Comparison of ENCODE assay signal across 16 cellular contexts in genomic region chr1:169390303-169390702, GRCh38. TPM values are rescaled to one million over a fixed set of nuclear protein-coding genes. Genes with fewer than 3 reads are reported as not detected.
DNase-seq lines count a peak whose midpoint lies in the region; ATAC-seq and TF ChIP-seq lines count a peak whose summit lies in the region.
"Had no signal": no experiment of that assay in that cellular context is flagged by ENCODE, and none has a peak within 500 bp of the region (broad histone marks: within the 10 kb centered on the region; RNA-seq: fewer than 3 reads in every experiment).

No MANE protein-coding gene starts in this region.

- H3K36me3 Mint-ChIP-seq in activated T-cell treated with anti-CD3 and anti-CD28 coated beads, Interleukin-2, amount 50 U/mL, for 72 hours (ENCODE audit: insufficient read depth in 2 of 2) = peaks cover 5 to 9% of the 10 kb centered on the region in 2 donors

- H3K4me2 ChIP-seq in hepatocyte = no peak overlapping the region

- no peak for DNase-seq in activated T-cell treated with anti-CD3 and anti-CD28 coated beads, Interleukin-2, amount 50 U/mL, for 72 hours
- DNase-seq in activated T-cell treated with anti-CD3 and anti-CD28 coated beads for 4 hours (no peak), ovary (no peak), hepatocyte (ENCODE audit: low spot score) (no peak), D341Med (ENCODE audit: low spot score) (no peak)
- no peak for DNase-seq in stimulated activated naive CD8-positive, alpha-beta T cell treated with anti-CD3 and anti-CD28 coated beads, Interleukin-15, Interleukin-2, amounts not matched to agents 100 U/mL and 50 U/mL, for 24 hours
- DNase-seq: DMS53, NCI-H446, RPMI8226, sigmoid colon, thyroid gland had no signal

- H3K4me3 ChIP-seq in ovary = no peak overlapping the region
- H3K4me3 ChIP-seq in hepatocyte = no peak overlapping the region
- H3K4me3 ChIP-seq: coronary artery, sigmoid colon, thyroid gland had no signal

- TF ChIP-seq POLR2A in ovary (IDR thresholded peaks at IDR 0.05) = no peak

- H3K4me1 Mint-ChIP-seq in activated T-cell treated with anti-CD3 and anti-CD28 coated beads, Interleukin-2, amount 50 U/mL, for 72 hours (ENCODE audit: low read depth) = peaks cover 12% of the 10 kb centered on the region

- H3K36me3 ChIP-seq in ovary (no peaks in the 10 kb centered on the region), hepatocyte (replicated peaks; ENCODE audit: insufficient read depth, low read depth) (no peaks in the 10 kb centered on the region)

- H3K9me2 ChIP-seq in hepatocyte (replicated peaks; ENCODE audit: insufficient read depth) = no peaks in the 10 kb centered on the region

- H3K9me3 ChIP-seq in ovary (peaks cover 0 to 3% of the 10 kb centered on the region in 2 donors), hepatocyte (ENCODE audit: low read depth) (no peaks in the 10 kb centered on the region)
- H3K9me3 ChIP-seq: sigmoid colon, thyroid gland had no signal

- H3K27ac ChIP-seq in ovary (no peak overlapping the region), hepatocyte (no peak overlapping the region)
- H3K27ac ChIP-seq: coronary artery, sigmoid colon, thyroid gland had no signal

- peak overlapping the region in 1 of 2 donors; percentile 4 for H3K4me3 Mint-ChIP-seq in activated T-cell treated with anti-CD3 and anti-CD28 coated beads, Interleukin-2, amount 50 U/mL, for 72 hours
- H3K4me3 Mint-ChIP-seq: activated naive CD8-positive, alpha-beta T cell had no signal

- H4K20me1 ChIP-seq in hepatocyte (ENCODE audit: insufficient read depth, poor library complexity, severe bottlenecking) = no peaks in the 10 kb centered on the region

- no peak for TF ChIP-seq EP300 in ovary (IDR thresholded peaks at IDR 0.05)

- H3K27ac Mint-ChIP-seq in activated T-cell treated with anti-CD3 and anti-CD28 coated beads, Interleukin-2, amount 50 U/mL, for 72 hours = peak overlapping the region; percentile 45

- no peak overlapping the region for H2AFZ ChIP-seq in hepatocyte

- H3K27me3 ChIP-seq in ovary = no peaks in the 10 kb centered on the region
- no peaks in the 10 kb centered on the region for H3K27me3 ChIP-seq in hepatocyte
- H3K27me3 ChIP-seq: sigmoid colon, thyroid gland had no signal

- no peaks in the 10 kb centered on the region for H3K4me1 ChIP-seq in ovary (ENCODE audit: insufficient read depth)
- H3K4me1 ChIP-seq in hepatocyte (ENCODE audit: insufficient read depth) = no peaks in the 10 kb centered on the region
- H3K4me1 ChIP-seq: sigmoid colon, thyroid gland had no signal

- TF ChIP-seq CTCF in ovary (IDR thresholded peaks at IDR 0.05) (no peak), hepatocyte (IDR thresholded peaks at IDR 0.05; ENCODE audit: poor library complexity) (no peak)

- H3K27me3 Mint-ChIP-seq in activated T-cell treated with anti-CD3 and anti-CD28 coated beads, Interleukin-2, amount 50 U/mL, for 72 hours (ENCODE audit: low read depth) = no peaks in the 10 kb centered on the region
- H3K27me3 Mint-ChIP-seq: activated naive CD8-positive, alpha-beta T cell had no signal

- H3K9me3 Mint-ChIP-seq in activated T-cell treated with anti-CD3 and anti-CD28 coated beads, Interleukin-2, amount 50 U/mL, for 72 hours = no peaks in the 10 kb centered on the region

- peak; percentile 93 to 96 for ATAC-seq in activated T-cell treated with anti-CD3 and anti-CD28 coated beads, Interleukin-2, amount 50 U/mL, for 72 hours (replicated peaks in 1 of 2)
- peak; percentile 55 for ATAC-seq in GM21737 (IDR thresholded peaks at IDR 0.05; ENCODE audit: unreplicated experiment)
- peak; percentile 63 for ATAC-seq in HG03280 (IDR thresholded peaks at IDR 0.05; ENCODE audit: unreplicated experiment)
- ATAC-seq in stimulated activated naive CD8-positive, alpha-beta T cell treated with anti-CD3 and anti-CD28 coated beads, Interleukin-15, Interleukin-2, amounts not matched to agents 100 U/mL and 50 U/mL, for 24 hours = peak; percentile 71

- intact Hi-C loops in ovary (cut with DNase I) = no loop called here

- no peaks in the 10 kb centered on the region for H3K79me2 ChIP-seq in hepatocyte

RNA-seq across cellular contexts. Expression of gene BLZF1, which starts 22.3 kb away (rescaled TPM):
- total RNA-seq in activated T-cell treated with anti-CD3 and anti-CD28 coated beads, Interleukin-2, amount 50 U/mL, for 72 hours = 1 to 10 TPM; 7.8 to 8.7 TPM
- total RNA-seq in ovary (10 to 100 TPM; 11.7 to 28.8 (median 19.7) TPM), hepatocyte (22.3 and 29.6 TPM in 2 replicates)
- polyA plus RNA-seq in ovary (10 to 100 TPM in 1 of 2 donors, 1 to 10 TPM in 1; 9.2 to 13.8 TPM), hepatocyte (16.3 and 17.1 TPM in 2 replicates)

RNA-seq across cellular contexts. Expression of gene NME7, which starts 22.7 kb away (rescaled TPM):
- total RNA-seq in activated T-cell treated with anti-CD3 and anti-CD28 coated beads, Interleukin-2, amount 50 U/mL, for 72 hours = 1 to 10 TPM; 6.2 TPM
- total RNA-seq in ovary (10 to 100 TPM; 14.2 to 28.0 (median 18.4) TPM), hepatocyte (13.7 and 25.4 TPM in 2 replicates)
- polyA plus RNA-seq in ovary (10 to 100 TPM; 14.3 to 30.0 TPM), hepatocyte (65.2 and 76.5 TPM in 2 replicates)

RNA-seq across cellular contexts. Expression of gene CCDC181, which starts 37.0 kb away (rescaled TPM):
- total RNA-seq in activated T-cell treated with anti-CD3 and anti-CD28 coated beads, Interleukin-2, amount 50 U/mL, for 72 hours = not detected
- 10 to 100 TPM in 1 of 7 donors, 1 to 10 TPM in 6; 4.4 to 10.9 (median 6.3) TPM for total RNA-seq in ovary
- 1 to 10 TPM; 4.1 to 5.5 TPM for polyA plus RNA-seq in ovary
- total RNA-seq in hepatocyte = 0.52 and 1.3 TPM in 2 replicates
- polyA plus RNA-seq in hepatocyte = 0.79 and 1.1 TPM in 2 replicates
- polyA plus RNA-seq: keratinocyte had no signal
